19 cellular contexts compared by ENCODE assay signal in genomic region chrX:1449581-1450149, GRCh38. TPM values are rescaled to one million over a fixed set of nuclear protein-coding genes. Genes with fewer than 3 reads are reported as not detected.
DNase-seq lines count a peak whose midpoint lies in the region; ATAC-seq and TF ChIP-seq lines count a peak whose summit lies in the region.
"Had no signal": no experiment of that assay in that cellular context is flagged by ENCODE, and none has a peak within 500 bp of the region (broad histone marks: within the 10 kb centered on the region; RNA-seq: fewer than 3 reads in every experiment).

No MANE protein-coding gene starts in this region.

- 89 to 98% (median 97%) methylated on average over 2 of the region's 2 CpGs for WGBS in ovary, 3 donors

- H3K4me3 ChIP-seq in ovary: no peak overlapping the region
- H3K4me3 ChIP-seq: GM23338, sigmoid colon had no signal

- DNase-seq in stimulated activated CD4-positive, alpha-beta T cell treated with anti-CD3 and anti-CD28 coated beads, Interleukin-4, amount 100 ng/mL, for 24 hours: peak; percentile 1
- DNase-seq in stimulated activated CD4-positive, alpha-beta T cell treated with anti-CD3 and anti-CD28 coated beads, Interleukin-1b, Interleukin-23, amount 100 ng/mL, for 48 hours: no peak
- no peak for DNase-seq in activated T-helper 1 cell treated with anti-CD3 and anti-CD28 coated beads, Interleukin-12 subunit alpha, Interleukin-12 subunit beta, Interleukin-2, Interleukin-4 antibody, amounts not matched to agents 30 ng/mL and 10 ng/mL and 1 ng/mL, durations not matched to agents 14 hours and 24 hours and 36 hours (ENCODE audit: low spot score)
- no peak for DNase-seq in memory B cell (ENCODE audit: low spot score in 2 of 2)
- DNase-seq in ovary: no peak
- DNase-seq: amygdala, COR-L47, foreskin fibroblast, MV-4-11, NCI-H187 treated with DMSO at 0.1 percent for 48 hours, NCI-H510A, substantia nigra, T-helper 2 cell had no signal

- peaks cover 51% of the 10 kb centered on the region for H3K36me3 Mint-ChIP-seq in activated T-helper 1 cell treated with anti-CD3 and anti-CD28 coated beads, Interleukin-12 subunit alpha, Interleukin-12 subunit beta, Interleukin-2, Interleukin-4 antibody, amounts not matched to agents 30 ng/mL and 10 ng/mL and 1 ng/mL, durations not matched to agents 14 hours and 24 hours and 36 hours (ENCODE audit: low read depth)
- H3K36me3 Mint-ChIP-seq in memory B cell: peaks cover 30% of the 10 kb centered on the region

- H3K27me3 Mint-ChIP-seq in activated T-helper 1 cell treated with anti-CD3 and anti-CD28 coated beads, Interleukin-12 subunit alpha, Interleukin-12 subunit beta, Interleukin-2, Interleukin-4 antibody, amounts not matched to agents 30 ng/mL and 10 ng/mL and 1 ng/mL, durations not matched to agents 14 hours and 24 hours and 36 hours (ENCODE audit: insufficient read depth): no peaks in the 10 kb centered on the region
- no peaks in the 10 kb centered on the region for H3K27me3 Mint-ChIP-seq in memory B cell

- H3K27ac Mint-ChIP-seq in activated T-helper 1 cell treated with anti-CD3 and anti-CD28 coated beads, Interleukin-12 subunit alpha, Interleukin-12 subunit beta, Interleukin-2, Interleukin-4 antibody, amounts not matched to agents 30 ng/mL and 10 ng/mL and 1 ng/mL, durations not matched to agents 14 hours and 24 hours and 36 hours: peak overlapping the region; percentile 7
- H3K27ac Mint-ChIP-seq in memory B cell: peak overlapping the region; percentile 58
- H3K27ac Mint-ChIP-seq: GM23338 had no signal

- H3K4me1 Mint-ChIP-seq in activated T-helper 1 cell treated with anti-CD3 and anti-CD28 coated beads, Interleukin-12 subunit alpha, Interleukin-12 subunit beta, Interleukin-2, Interleukin-4 antibody, amounts not matched to agents 30 ng/mL and 10 ng/mL and 1 ng/mL, durations not matched to agents 14 hours and 24 hours and 36 hours (ENCODE audit: low read depth): peaks cover 5% of the 10 kb centered on the region
- peaks cover 51% of the 10 kb centered on the region for H3K4me1 Mint-ChIP-seq in memory B cell
- H3K4me1 Mint-ChIP-seq: GM23338 had no signal

- intact Hi-C loops in activated T-helper 1 cell treated with anti-CD3 and anti-CD28 coated beads, Interleukin-12 subunit alpha, Interleukin-12 subunit beta, Interleukin-2, Interleukin-4 antibody, amounts not matched to agents 30 ng/mL and 10 ng/mL and 1 ng/mL, durations not matched to agents 14 hours and 24 hours and 36 hours (cut with micrococcal nuclease): loop anchor here (5.0 kb wide), 5 partner anchors 43 to 1263 kb away; partner anchors contain the start of genes DHRSX and ZBED1
- intact Hi-C loops in ovary (cut with DNase I): loop anchor here in 3 of 4 donors (5.0 to 10.0 kb wide), 4 partner anchors 143 to 1155 kb away; partner anchors contain the start of gene AKAP17A (in 2 of the 3)

- H3K4me3 Mint-ChIP-seq in activated T-helper 1 cell treated with anti-CD3 and anti-CD28 coated beads, Interleukin-12 subunit alpha, Interleukin-12 subunit beta, Interleukin-2, Interleukin-4 antibody, amounts not matched to agents 30 ng/mL and 10 ng/mL and 1 ng/mL, durations not matched to agents 14 hours and 24 hours and 36 hours: peak overlapping the region; percentile 16
- H3K4me3 Mint-ChIP-seq in memory B cell: peak overlapping the region; percentile 25
- H3K4me3 Mint-ChIP-seq: GM23338 had no signal

- peaks cover 54% of the 10 kb centered on the region for H3K9me3 Mint-ChIP-seq in activated T-helper 1 cell treated with anti-CD3 and anti-CD28 coated beads, Interleukin-12 subunit alpha, Interleukin-12 subunit beta, Interleukin-2, Interleukin-4 antibody, amounts not matched to agents 30 ng/mL and 10 ng/mL and 1 ng/mL, durations not matched to agents 14 hours and 24 hours and 36 hours
- H3K9me3 Mint-ChIP-seq in memory B cell: peaks cover 15% of the 10 kb centered on the region

- peaks cover 7% of the 10 kb centered on the region for H3K4me1 ChIP-seq in ovary (ENCODE audit: insufficient read depth)

- TF ChIP-seq CTCF in ovary (IDR thresholded peaks at IDR 0.05): no peak

- H3K9me3 ChIP-seq in ovary: no peaks in the 10 kb centered on the region
- H3K9me3 ChIP-seq: sigmoid colon had no signal

- ATAC-seq in memory B cell (ENCODE audit: low read depth) (no peak), GM19452 (IDR thresholded peaks at IDR 0.05; ENCODE audit: unreplicated experiment) (no peak), HG03460 (IDR thresholded peaks at IDR 0.05; ENCODE audit: unreplicated experiment) (no peak), GM21390 (IDR thresholded peaks at IDR 0.05; ENCODE audit: unreplicated experiment) (no peak)
- ATAC-seq: GM23338, Right ventricle myocardium inferior had no signal

- TF ChIP-seq EP300 in ovary (IDR thresholded peaks at IDR 0.05): no peak

- H3K27ac ChIP-seq in ovary: no peak overlapping the region
- H3K27ac ChIP-seq: sigmoid colon had no signal

- TF ChIP-seq POLR2A in ovary (IDR thresholded peaks at IDR 0.05): no peak

- H3K27me3 ChIP-seq in ovary: no peaks in the 10 kb centered on the region
- H3K27me3 ChIP-seq: sigmoid colon had no signal

- H3K36me3 ChIP-seq in ovary: no peaks in the 10 kb centered on the region
- H3K36me3 ChIP-seq: sigmoid colon had no signal

RNA-seq across cellular contexts. Expression of gene ASMTL, which starts 3.0 kb away (rescaled TPM):
- total RNA-seq in activated T-helper 1 cell treated with anti-CD3 and anti-CD28 coated beads, Interleukin-12 subunit alpha, Interleukin-12 subunit beta, Interleukin-2, Interleukin-4 antibody, amounts not matched to agents 30 ng/mL and 10 ng/mL and 1 ng/mL, durations not matched to agents 14 hours and 24 hours and 36 hours: 45.4 and 48.0 TPM in 2 replicates
- total RNA-seq in ovary: 10 to 100 TPM; 23.1 to 48.9 (median 40.7) TPM
- 10 to 100 TPM; 21.3 to 45.4 TPM for polyA plus RNA-seq in ovary

RNA-seq across cellular contexts. Expression of gene SLC25A6, which starts 57.8 kb away (rescaled TPM):
- 281 and 289 TPM in 2 replicates for total RNA-seq in activated T-helper 1 cell treated with anti-CD3 and anti-CD28 coated beads, Interleukin-12 subunit alpha, Interleukin-12 subunit beta, Interleukin-2, Interleukin-4 antibody, amounts not matched to agents 30 ng/mL and 10 ng/mL and 1 ng/mL, durations not matched to agents 14 hours and 24 hours and 36 hours
- total RNA-seq in ovary: 100 to 1,000 TPM; 473 to 630 (median 519) TPM
- 100 to 1,000 TPM; 105 to 703 TPM for polyA plus RNA-seq in ovary
